Comparison of ENCODE assay signal across 17 cellular contexts in genomic region chr2:67054725-67055124, GRCh38.
A peak's percentile ranks its signal among the peaks of the same experiment; 100 is the strongest.
DNase-seq lines count a peak whose midpoint lies in the region; ATAC-seq and TF ChIP-seq lines count a peak whose summit lies in the region.
"Had no signal": no experiment of that assay in that cellular context is flagged by ENCODE, and none has a peak within 500 bp of the region (broad histone marks: within the 10 kb centered on the region; RNA-seq: fewer than 3 reads in every experiment).

No MANE protein-coding gene starts in this region.

- H3K27me3 ChIP-seq in body of pancreas (no peaks in the 10 kb centered on the region), testis (no peaks in the 10 kb centered on the region)

- TF ChIP-seq CTCF in body of pancreas (IDR thresholded peaks at IDR 0.05) (no peak), testis (IDR thresholded peaks at IDR 0.05) (no peak), CD14-positive monocyte (IDR thresholded peaks at IDR 0.05) (no peak)

- no peaks in the 10 kb centered on the region for H3K36me3 ChIP-seq in body of pancreas (replicated peaks in 1 of 2; ENCODE audit: insufficient read depth in 1 of 2, low read depth in 2 of 2)
- no peaks in the 10 kb centered on the region for H3K36me3 ChIP-seq in testis (ENCODE audit: low read depth, missing control alignments)

- intact Hi-C loops in body of pancreas (cut with DNase I) (no loop called here), testis (cut with DNase I; ENCODE audit: low total_unique reads) (no loop called here), CD14-positive monocyte (cut with micrococcal nuclease) (no loop called here)

- peaks cover 63% of the 10 kb centered on the region for H3K4me1 ChIP-seq in body of pancreas
- no peaks in the 10 kb centered on the region for H3K4me1 ChIP-seq in testis

- H3K27ac ChIP-seq in body of pancreas = peak overlapping the region in 3 of 4 donors; percentile 46 to 85 (median 55)
- no peak overlapping the region for H3K27ac ChIP-seq in testis

- peak; percentile 79 for DNase-seq in NCI-H1417 treated with DMSO at 0.1 percent for 48 hours (lab: John Stamatoyannopoulos, UW)
- DNase-seq in NCI-H69 (lab: John Stamatoyannopoulos, UW) = peak; percentile 47
- peak in 3 of 4 donors; percentile 46 to 50 (median 47) for DNase-seq in body of pancreas
- DNase-seq in testis = peak; percentile 28
- DNase-seq in DMS153 (lab: John Stamatoyannopoulos, UW) = no peak
- no peak for DNase-seq in hippocampal formation (lab: John Stamatoyannopoulos, UW)
- no peak for DNase-seq in CD14-positive monocyte (ENCODE audit: low spot score)
- DNase-seq: ACHN; CD4-positive, alpha-beta T cell; H7; Kasumi-1; NCI-H1105 treated with DMSO at 0.1 percent for 48 hours; NCI-H2029 treated with DMSO at 0.1 percent for 48 hours; NCI-H510A treated with DMSO at 0.1 percent for 48 hours; T-helper 1 cell had no signal

- no peaks in the 10 kb centered on the region for H3K4me1 Mint-ChIP-seq in CD14-positive monocyte
- H3K4me1 Mint-ChIP-seq: IgD-negative memory B cell had no signal

- no peak overlapping the region for H3K4me3 Mint-ChIP-seq in CD14-positive monocyte
- H3K4me3 Mint-ChIP-seq: CD4-positive, alpha-beta T cell; IgD-negative memory B cell had no signal

- WGBS in body of pancreas, 2 donors = 35 to 39% methylated on average over 3 of the region's 3 CpGs
- 48 to 53% methylated on average over 3 of the region's 3 CpGs for WGBS in testis, 2 donors

- H3K9me3 Mint-ChIP-seq in CD14-positive monocyte = peaks cover 0 to 3% (median 0%) of the 10 kb centered on the region in 7 donors
- H3K9me3 Mint-ChIP-seq: CD4-positive, alpha-beta T cell; IgD-negative memory B cell had no signal

- H3K9me3 ChIP-seq in body of pancreas (no peaks in the 10 kb centered on the region), testis (no peaks in the 10 kb centered on the region)

- H3K27ac Mint-ChIP-seq in CD14-positive monocyte = peak overlapping the region in 1 of 7 donors; percentile 25
- H3K27ac Mint-ChIP-seq: CD4-positive, alpha-beta T cell; IgD-negative memory B cell had no signal

- TF ChIP-seq POLR2A in body of pancreas (IDR thresholded peaks at IDR 0.05) (no peak), testis (IDR thresholded peaks at IDR 0.05) (no peak)

- peak; percentile 58 for ATAC-seq in body of pancreas
- ATAC-seq: SK-N-SH treated with all-trans-retinoic acid at 6 μM for 48 hours had no signal

- H3K36me3 Mint-ChIP-seq in CD14-positive monocyte = no peaks in the 10 kb centered on the region
- H3K36me3 Mint-ChIP-seq: IgD-negative memory B cell had no signal

- H3K27me3 Mint-ChIP-seq in CD14-positive monocyte (ENCODE audit: low read depth in 3 of 3) = peaks cover 0 to 1% (median 0%) of the 10 kb centered on the region in 3 donors
- H3K27me3 Mint-ChIP-seq: CD4-positive, alpha-beta T cell had no signal

- H3K4me3 ChIP-seq in body of pancreas (no peak overlapping the region), testis (no peak overlapping the region)

Comparison
In these comparisons a context has a peak if more than half of its experiments do, and no peak if none do; other contexts are left out.
1. DNase-seq: peak in NCI-H1417 treated with DMSO at 0.1 percent for 48 hours (single experiment), NCI-H69 (single experiment), body of pancreas (3 of 4) and testis (single experiment); none in DMS153 (single experiment), hippocampal formation (0 of 2) and CD14-positive monocyte (single experiment).
2. H3K27ac ChIP-seq: peak in body of pancreas (3 of 4); none in testis (0 of 2).